Comparison of ENCODE assay signal across 1 cellular context in the genomic region with DNA sequence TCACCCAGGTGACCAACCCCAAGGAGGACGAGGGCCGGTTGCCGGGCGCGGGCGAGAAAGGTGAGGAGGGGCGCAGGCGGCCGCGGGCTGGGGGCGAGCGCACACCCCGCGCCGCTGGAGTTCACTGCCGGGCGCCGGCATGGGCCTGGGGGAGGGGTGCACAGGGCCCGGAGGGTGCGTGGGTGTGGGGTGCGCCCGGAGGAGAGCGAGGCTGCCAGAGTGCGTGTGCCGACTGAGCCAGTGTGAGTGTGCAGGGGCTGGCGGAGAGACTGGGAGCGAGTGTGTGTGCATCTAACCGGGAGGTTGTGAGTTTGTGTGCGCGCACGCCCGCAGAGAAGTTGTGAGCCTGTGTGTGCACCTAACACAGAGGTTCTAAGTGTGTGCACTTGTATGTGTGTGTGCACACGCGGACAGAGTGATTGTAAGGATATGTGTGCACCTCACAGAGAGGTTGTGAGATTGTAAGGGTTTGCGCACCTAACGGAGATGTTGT.
A peak's percentile ranks its signal among the peaks of the same experiment; 100 is the strongest.
TF ChIP-seq lines count a peak whose summit lies in the region.

No MANE protein-coding gene starts in this region.

TF ChIP-seq in HepG2, 621 proteins besides CTCF, POLR2A, EP300 and RAD21 (continued from another document and continues in another):
- TF ChIP-seq CAMTA2 (CRISPR knock-in tag; IDR thresholded peaks at IDR 0.05; ENCODE audit: borderline replicate concordance) (0 out of 2 replicates have a peak, but pooled peaks have one; percentile 52), ELF4 (CRISPR knock-in tag; IDR thresholded peaks at IDR 0.05; ENCODE audit: borderline replicate concordance) (no peak), GATAD1 (CRISPR knock-in tag; IDR thresholded peaks at IDR 0.05) (peak; percentile 39; the same call in 1 of the 2 replicates), REPIN1 (CRISPR knock-in tag; IDR thresholded peaks at IDR 0.05; ENCODE audit: borderline replicate concordance, low read depth) (no peak), RFXAP (CRISPR knock-in tag; IDR thresholded peaks at IDR 0.05; ENCODE audit: borderline replicate concordance) (no peak), ZNF607 (CRISPR knock-in tag; IDR thresholded peaks at IDR 0.05; ENCODE audit: borderline replicate concordance) (no peak), FLYWCH1 (CRISPR knock-in tag; IDR thresholded peaks at IDR 0.05) (no peak), CENPT (CRISPR knock-in tag; IDR thresholded peaks at IDR 0.05; ENCODE audit: low read depth) (peak; percentile 48; the same call in 1 of the 2 replicates), KLF9 (CRISPR knock-in tag; IDR thresholded peaks at IDR 0.05; ENCODE audit: low read depth) (no peak), ZNF253 (CRISPR knock-in tag; IDR thresholded peaks at IDR 0.05; ENCODE audit: borderline replicate concordance) (no peak), MIER2 (CRISPR knock-in tag; IDR thresholded peaks at IDR 0.05) (no peak), TOE1 (CRISPR knock-in tag; IDR thresholded peaks at IDR 0.05) (no peak), ZNF33A (CRISPR knock-in tag; IDR thresholded peaks at IDR 0.05; ENCODE audit: borderline replicate concordance) (no peak), ADNP (CRISPR knock-in tag; IDR thresholded peaks at IDR 0.05) (no peak), ZMYM4 (CRISPR knock-in tag; IDR thresholded peaks at IDR 0.05) (0 out of 2 replicates have a peak, but pooled peaks have one; percentile 13), GABPB1 (CRISPR knock-in tag; IDR thresholded peaks at IDR 0.05) (0 out of 2 replicates have a peak, but pooled peaks have one; percentile 25), ZNF484 (CRISPR knock-in tag; IDR thresholded peaks at IDR 0.05; ENCODE audit: borderline replicate concordance, low read depth) (no peak), ZNF367 (CRISPR knock-in tag; IDR thresholded peaks at IDR 0.05; ENCODE audit: borderline replicate concordance) (no peak; the same call in 1 of the 2 replicates), NONO (IDR thresholded peaks at IDR 0.05) (no peak), NONO (CRISPR knock-in tag; conservative IDR thresholded peaks at IDR 0.05) (no peak), ZNF652 (CRISPR knock-in tag; IDR thresholded peaks at IDR 0.05; ENCODE audit: borderline replicate concordance, low read depth) (no peak), MXI1 (IDR thresholded peaks at IDR 0.05; ENCODE audit: borderline replicate concordance, low read depth, low read length) (0 out of 3 replicates have a peak, but pooled peaks have one; percentile 10), ZNF616 (CRISPR knock-in tag; IDR thresholded peaks at IDR 0.05; ENCODE audit: low read depth) (no peak), ZNF567 (CRISPR knock-in tag; IDR thresholded peaks at IDR 0.05; ENCODE audit: borderline replicate concordance) (no peak), MZF1 (CRISPR knock-in tag; IDR thresholded peaks at IDR 0.05; ENCODE audit: borderline replicate concordance) (no peak), ZBTB1 (CRISPR knock-in tag; IDR thresholded peaks at IDR 0.05; ENCODE audit: borderline replicate concordance) (no peak; the same call in 1 of the 2 replicates), ZNF530 (CRISPR knock-in tag; IDR thresholded peaks at IDR 0.05; ENCODE audit: low read depth) (no peak), SAFB2 (CRISPR knock-in tag; IDR thresholded peaks at IDR 0.05; ENCODE audit: borderline replicate concordance, low read depth) (no peak), BRCA1 (CRISPR knock-in tag; IDR thresholded peaks at IDR 0.05) (no peak), SP1 (IDR thresholded peaks at IDR 0.05) (no peak), SP1 (CRISPR knock-in tag; IDR thresholded peaks at IDR 0.05) (no peak)
- TF ChIP-seq, protein P1, sequence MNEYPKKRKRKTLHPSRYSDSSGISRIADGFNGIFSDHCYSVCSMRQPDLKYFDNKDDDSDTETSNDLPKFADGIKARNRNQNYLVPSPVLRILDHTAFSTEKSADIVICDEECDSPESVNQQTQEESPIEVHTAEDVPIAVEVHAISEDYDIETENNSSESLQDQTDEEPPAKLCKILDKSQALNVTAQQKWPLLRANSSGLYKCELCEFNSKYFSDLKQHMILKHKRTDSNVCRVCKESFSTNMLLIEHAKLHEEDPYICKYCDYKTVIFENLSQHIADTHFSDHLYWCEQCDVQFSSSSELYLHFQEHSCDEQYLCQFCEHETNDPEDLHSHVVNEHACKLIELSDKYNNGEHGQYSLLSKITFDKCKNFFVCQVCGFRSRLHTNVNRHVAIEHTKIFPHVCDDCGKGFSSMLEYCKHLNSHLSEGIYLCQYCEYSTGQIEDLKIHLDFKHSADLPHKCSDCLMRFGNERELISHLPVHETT (CRISPR knock-in tag; conservative IDR thresholded peaks at IDR 0.05), result no peak
- TF ChIP-seq, protein P2, sequence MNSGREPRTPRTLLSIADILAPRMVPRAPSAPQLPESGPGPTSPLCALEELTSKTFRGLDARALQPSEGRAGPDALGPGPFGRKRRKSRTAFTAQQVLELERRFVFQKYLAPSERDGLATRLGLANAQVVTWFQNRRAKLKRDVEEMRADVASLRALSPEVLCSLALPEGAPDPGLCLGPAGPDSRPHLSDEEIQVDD (CRISPR knock-in tag; IDR thresholded peaks at IDR 0.05; ENCODE audit: borderline replicate concordance), result no peak
- TF ChIP-seq, protein P3, sequence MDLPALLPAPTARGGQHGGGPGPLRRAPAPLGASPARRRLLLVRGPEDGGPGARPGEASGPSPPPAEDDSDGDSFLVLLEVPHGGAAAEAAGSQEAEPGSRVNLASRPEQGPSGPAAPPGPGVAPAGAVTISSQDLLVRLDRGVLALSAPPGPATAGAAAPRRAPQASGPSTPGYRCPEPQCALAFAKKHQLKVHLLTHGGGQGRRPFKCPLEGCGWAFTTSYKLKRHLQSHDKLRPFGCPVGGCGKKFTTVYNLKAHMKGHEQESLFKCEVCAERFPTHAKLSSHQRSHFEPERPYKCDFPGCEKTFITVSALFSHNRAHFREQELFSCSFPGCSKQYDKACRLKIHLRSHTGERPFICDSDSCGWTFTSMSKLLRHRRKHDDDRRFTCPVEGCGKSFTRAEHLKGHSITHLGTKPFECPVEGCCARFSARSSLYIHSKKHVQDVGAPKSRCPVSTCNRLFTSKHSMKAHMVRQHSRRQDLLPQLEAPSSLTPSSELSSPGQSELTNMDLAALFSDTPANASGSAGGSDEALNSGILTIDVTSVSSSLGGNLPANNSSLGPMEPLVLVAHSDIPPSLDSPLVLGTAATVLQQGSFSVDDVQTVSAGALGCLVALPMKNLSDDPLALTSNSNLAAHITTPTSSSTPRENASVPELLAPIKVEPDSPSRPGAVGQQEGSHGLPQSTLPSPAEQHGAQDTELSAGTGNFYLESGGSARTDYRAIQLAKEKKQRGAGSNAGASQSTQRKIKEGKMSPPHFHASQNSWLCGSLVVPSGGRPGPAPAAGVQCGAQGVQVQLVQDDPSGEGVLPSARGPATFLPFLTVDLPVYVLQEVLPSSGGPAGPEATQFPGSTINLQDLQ (CRISPR knock-in tag; IDR thresholded peaks at IDR 0.05), result no peak
- TF ChIP-seq, protein P4, sequence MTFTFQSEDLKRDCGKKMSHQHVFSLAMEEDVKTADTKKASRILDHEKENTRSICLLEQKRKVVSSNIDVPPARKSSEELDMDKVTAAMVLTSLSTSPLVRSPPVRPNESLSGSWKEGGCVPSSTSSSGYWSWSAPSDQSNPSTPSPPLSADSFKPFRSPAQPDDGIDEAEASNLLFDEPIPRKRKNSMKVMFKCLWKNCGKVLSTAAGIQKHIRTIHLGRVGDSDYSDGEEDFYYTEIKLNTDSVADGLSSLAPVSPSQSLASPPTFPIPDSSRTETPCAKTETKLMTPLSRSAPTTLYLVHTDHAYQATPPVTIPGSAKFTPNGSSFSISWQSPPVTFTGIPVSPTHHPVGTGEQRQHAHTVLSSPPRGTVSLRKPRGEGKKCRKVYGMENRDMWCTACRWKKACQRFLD (CRISPR knock-in tag; IDR thresholded peaks at IDR 0.05; ENCODE audit: borderline replicate concordance), result no peak
- TF ChIP-seq, protein P5, sequence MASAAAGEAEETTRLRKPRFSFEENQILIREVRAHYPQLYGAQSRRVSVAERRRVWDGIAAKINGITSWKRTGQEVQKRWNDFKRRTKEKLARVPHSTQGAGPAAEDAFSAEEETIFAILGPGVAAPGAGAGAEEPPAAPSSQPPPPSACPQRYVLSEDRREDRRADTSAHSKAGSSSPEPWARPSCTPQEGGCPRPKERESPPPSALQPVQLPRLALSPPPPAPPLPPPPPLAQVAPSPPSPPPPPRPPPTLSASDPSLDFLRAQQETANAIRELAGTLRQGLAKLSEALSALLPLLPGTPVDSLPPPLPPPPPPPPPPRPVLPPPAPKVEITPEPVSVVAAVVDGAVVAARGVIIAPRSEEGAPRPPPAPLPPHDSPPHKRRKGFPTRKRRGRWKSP (CRISPR knock-in tag; IDR thresholded peaks at IDR 0.05), result no peak
- TF ChIP-seq, protein P6, sequence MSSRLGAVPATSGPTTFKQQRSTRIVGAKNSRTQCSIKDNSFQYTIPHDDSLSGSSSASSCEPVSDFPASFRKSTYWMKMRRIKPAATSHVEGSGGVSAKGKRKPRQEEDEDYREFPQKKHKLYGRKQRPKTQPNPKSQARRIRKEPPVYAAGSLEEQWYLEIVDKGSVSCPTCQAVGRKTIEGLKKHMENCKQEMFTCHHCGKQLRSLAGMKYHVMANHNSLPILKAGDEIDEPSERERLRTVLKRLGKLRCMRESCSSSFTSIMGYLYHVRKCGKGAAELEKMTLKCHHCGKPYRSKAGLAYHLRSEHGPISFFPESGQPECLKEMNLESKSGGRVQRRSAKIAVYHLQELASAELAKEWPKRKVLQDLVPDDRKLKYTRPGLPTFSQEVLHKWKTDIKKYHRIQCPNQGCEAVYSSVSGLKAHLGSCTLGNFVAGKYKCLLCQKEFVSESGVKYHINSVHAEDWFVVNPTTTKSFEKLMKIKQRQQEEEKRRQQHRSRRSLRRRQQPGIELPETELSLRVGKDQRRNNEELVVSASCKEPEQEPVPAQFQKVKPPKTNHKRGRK (CRISPR knock-in tag; IDR thresholded peaks at IDR 0.05), result no peak
- TF ChIP-seq, protein P7, sequence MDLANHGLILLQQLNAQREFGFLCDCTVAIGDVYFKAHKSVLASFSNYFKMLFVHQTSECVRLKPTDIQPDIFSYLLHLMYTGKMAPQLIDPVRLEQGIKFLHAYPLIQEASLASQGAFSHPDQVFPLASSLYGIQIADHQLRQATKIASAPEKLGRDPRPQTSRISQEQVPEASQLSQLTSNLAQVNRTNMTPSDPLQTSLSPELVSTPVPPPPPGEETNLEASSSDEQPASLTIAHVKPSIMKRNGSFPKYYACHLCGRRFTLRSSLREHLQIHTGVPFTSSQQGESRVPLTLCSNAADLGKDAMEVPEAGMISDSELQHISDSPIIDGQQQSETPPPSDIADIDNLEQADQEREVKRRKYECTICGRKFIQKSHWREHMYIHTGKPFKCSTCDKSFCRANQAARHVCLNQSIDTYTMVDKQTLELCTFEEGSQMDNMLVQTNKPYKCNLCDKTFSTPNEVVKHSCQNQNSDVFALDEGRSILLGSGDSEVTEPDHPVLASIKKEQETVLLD (CRISPR knock-in tag; IDR thresholded peaks at IDR 0.05; ENCODE audit: low read depth), result no peak
- TF ChIP-seq, protein P8, sequence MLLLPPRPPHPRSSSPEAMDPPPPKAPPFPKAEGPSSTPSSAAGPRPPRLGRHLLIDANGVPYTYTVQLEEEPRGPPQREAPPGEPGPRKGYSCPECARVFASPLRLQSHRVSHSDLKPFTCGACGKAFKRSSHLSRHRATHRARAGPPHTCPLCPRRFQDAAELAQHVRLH (CRISPR knock-in tag; IDR thresholded peaks at IDR 0.05; ENCODE audit: borderline replicate concordance, low read depth), result 0 out of 2 replicates have a peak, but pooled peaks have one; percentile 10
- TF ChIP-seq, protein P9, sequence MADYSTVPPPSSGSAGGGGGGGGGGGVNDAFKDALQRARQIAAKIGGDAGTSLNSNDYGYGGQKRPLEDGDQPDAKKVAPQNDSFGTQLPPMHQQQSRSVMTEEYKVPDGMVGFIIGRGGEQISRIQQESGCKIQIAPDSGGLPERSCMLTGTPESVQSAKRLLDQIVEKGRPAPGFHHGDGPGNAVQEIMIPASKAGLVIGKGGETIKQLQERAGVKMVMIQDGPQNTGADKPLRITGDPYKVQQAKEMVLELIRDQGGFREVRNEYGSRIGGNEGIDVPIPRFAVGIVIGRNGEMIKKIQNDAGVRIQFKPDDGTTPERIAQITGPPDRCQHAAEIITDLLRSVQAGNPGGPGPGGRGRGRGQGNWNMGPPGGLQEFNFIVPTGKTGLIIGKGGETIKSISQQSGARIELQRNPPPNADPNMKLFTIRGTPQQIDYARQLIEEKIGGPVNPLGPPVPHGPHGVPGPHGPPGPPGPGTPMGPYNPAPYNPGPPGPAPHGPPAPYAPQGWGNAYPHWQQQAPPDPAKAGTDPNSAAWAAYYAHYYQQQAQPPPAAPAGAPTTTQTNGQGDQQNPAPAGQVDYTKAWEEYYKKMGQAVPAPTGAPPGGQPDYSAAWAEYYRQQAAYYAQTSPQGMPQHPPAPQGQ (CRISPR knock-in tag; IDR thresholded peaks at IDR 0.05; ENCODE audit: borderline replicate concordance), result no peak
- TF ChIP-seq, protein P10, sequence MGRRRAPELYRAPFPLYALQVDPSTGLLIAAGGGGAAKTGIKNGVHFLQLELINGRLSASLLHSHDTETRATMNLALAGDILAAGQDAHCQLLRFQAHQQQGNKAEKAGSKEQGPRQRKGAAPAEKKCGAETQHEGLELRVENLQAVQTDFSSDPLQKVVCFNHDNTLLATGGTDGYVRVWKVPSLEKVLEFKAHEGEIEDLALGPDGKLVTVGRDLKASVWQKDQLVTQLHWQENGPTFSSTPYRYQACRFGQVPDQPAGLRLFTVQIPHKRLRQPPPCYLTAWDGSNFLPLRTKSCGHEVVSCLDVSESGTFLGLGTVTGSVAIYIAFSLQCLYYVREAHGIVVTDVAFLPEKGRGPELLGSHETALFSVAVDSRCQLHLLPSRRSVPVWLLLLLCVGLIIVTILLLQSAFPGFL (CRISPR knock-in tag; IDR thresholded peaks at IDR 0.05), result no peak
- TF ChIP-seq, protein P11, sequence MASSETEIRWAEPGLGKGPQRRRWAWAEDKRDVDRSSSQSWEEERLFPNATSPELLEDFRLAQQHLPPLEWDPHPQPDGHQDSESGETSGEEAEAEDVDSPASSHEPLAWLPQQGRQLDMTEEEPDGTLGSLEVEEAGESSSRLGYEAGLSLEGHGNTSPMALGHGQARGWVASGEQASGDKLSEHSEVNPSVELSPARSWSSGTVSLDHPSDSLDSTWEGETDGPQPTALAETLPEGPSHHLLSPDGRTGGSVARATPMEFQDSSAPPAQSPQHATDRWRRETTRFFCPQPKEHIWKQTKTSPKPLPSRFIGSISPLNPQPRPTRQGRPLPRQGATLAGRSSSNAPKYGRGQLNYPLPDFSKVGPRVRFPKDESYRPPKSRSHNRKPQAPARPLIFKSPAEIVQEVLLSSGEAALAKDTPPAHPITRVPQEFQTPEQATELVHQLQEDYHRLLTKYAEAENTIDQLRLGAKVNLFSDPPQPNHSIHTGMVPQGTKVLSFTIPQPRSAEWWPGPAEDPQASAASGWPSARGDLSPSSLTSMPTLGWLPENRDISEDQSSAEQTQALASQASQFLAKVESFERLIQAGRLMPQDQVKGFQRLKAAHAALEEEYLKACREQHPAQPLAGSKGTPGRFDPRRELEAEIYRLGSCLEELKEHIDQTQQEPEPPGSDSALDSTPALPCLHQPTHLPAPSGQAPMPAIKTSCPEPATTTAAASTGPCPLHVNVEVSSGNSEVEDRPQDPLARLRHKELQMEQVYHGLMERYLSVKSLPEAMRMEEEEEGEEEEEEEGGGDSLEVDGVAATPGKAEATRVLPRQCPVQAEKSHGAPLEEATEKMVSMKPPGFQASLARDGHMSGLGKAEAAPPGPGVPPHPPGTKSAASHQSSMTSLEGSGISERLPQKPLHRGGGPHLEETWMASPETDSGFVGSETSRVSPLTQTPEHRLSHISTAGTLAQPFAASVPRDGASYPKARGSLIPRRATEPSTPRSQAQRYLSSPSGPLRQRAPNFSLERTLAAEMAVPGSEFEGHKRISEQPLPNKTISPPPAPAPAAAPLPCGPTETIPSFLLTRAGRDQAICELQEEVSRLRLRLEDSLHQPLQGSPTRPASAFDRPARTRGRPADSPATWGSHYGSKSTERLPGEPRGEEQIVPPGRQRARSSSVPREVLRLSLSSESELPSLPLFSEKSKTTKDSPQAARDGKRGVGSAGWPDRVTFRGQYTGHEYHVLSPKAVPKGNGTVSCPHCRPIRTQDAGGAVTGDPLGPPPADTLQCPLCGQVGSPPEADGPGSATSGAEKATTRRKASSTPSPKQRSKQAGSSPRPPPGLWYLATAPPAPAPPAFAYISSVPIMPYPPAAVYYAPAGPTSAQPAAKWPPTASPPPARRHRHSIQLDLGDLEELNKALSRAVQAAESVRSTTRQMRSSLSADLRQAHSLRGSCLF (CRISPR knock-in tag; IDR thresholded peaks at IDR 0.05; ENCODE audit: borderline replicate concordance), result no peak
